In the genomic region with DNA sequence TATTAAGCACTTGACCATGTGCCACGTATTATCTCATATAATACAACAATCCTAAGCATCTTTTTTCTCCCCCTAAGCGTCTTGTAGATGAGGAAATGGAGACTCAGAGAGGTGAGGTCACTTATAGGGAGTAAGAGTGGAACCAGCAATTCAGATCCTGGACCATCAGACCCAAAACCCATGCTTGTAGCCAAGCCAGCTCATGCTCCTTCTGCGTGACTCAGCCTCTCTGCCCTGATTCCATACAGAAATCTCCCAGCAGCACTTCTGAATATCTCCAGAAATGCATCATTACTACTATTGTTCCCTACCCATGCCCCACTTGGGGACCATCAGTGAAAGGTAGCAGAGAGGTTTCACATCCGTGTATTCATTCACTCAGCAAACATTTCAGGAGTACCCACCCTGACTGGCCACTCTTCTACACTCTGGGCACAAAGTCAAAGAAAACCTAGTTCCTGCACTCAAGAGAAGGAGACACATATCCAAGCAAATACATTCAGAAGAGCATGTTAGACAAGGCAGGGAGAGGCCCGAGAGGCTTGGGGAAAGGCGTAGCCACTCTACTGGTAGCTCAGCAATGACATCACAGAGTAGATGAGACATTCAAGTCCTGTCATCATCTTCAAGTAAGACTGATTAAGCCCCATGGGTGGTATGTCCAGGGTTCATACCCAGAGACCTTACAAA, we compare ENCODE assay signal across 2 cellular contexts.
TF ChIP-seq lines count a peak whose summit lies in the region.

No MANE protein-coding gene starts in this region.

TF ChIP-seq in IMR-90, 13 proteins besides CTCF, POLR2A, EP300 and RAD21 (continued from another document):
- TF ChIP-seq, protein P1, sequence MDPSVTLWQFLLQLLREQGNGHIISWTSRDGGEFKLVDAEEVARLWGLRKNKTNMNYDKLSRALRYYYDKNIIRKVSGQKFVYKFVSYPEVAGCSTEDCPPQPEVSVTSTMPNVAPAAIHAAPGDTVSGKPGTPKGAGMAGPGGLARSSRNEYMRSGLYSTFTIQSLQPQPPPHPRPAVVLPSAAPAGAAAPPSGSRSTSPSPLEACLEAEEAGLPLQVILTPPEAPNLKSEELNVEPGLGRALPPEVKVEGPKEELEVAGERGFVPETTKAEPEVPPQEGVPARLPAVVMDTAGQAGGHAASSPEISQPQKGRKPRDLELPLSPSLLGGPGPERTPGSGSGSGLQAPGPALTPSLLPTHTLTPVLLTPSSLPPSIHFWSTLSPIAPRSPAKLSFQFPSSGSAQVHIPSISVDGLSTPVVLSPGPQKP (IDR thresholded peaks at IDR 0.05; ENCODE audit: borderline replicate concordance, low read depth, low read length) = no peak

TF ChIP-seq in GM23338, 12 proteins besides CTCF, POLR2A, EP300 and RAD21 (continued from another document):
- TF ChIP-seq, protein P2, sequence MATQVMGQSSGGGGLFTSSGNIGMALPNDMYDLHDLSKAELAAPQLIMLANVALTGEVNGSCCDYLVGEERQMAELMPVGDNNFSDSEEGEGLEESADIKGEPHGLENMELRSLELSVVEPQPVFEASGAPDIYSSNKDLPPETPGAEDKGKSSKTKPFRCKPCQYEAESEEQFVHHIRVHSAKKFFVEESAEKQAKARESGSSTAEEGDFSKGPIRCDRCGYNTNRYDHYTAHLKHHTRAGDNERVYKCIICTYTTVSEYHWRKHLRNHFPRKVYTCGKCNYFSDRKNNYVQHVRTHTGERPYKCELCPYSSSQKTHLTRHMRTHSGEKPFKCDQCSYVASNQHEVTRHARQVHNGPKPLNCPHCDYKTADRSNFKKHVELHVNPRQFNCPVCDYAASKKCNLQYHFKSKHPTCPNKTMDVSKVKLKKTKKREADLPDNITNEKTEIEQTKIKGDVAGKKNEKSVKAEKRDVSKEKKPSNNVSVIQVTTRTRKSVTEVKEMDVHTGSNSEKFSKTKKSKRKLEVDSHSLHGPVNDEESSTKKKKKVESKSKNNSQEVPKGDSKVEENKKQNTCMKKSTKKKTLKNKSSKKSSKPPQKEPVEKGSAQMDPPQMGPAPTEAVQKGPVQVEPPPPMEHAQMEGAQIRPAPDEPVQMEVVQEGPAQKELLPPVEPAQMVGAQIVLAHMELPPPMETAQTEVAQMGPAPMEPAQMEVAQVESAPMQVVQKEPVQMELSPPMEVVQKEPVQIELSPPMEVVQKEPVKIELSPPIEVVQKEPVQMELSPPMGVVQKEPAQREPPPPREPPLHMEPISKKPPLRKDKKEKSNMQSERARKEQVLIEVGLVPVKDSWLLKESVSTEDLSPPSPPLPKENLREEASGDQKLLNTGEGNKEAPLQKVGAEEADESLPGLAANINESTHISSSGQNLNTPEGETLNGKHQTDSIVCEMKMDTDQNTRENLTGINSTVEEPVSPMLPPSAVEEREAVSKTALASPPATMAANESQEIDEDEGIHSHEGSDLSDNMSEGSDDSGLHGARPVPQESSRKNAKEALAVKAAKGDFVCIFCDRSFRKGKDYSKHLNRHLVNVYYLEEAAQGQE (IDR thresholded peaks at IDR 0.05; ENCODE audit: unreplicated experiment) = no peak
